In genomic region chr20:33674294-33675126, GRCh38 we compare ENCODE assay signal across 8 cellular contexts. TPM values are rescaled to one million over a fixed set of nuclear protein-coding genes. Genes with fewer than 3 reads are reported as not detected.
A peak's percentile ranks its signal among the peaks of the same experiment; 100 is the strongest.
DNase-seq lines count a peak whose midpoint lies in the region; ATAC-seq, FAIRE-seq and TF ChIP-seq lines count a peak whose summit lies in the region.

TSS of gene NECAB3 (minus strand) at chr20:33674428. CDS start at chr20:33674352, 76 bp downstream.

- H3K4me1 ChIP-seq in GM23338 (ENCODE audit: insufficient read depth) (peaks cover 19% of the 10 kb centered on the region), GM12878 (ENCODE audit: control insufficient read depth, insufficient read depth, low read length) (peaks cover 14% of the 10 kb centered on the region)

- RAD21 ChIA-PET in GM12878 (lab: Charles Lee; ENCODE audit: unreplicated experiment), result interaction anchor here (2.2 kb wide), 1 partner anchor 8 kb away, joined by 6 read pairs; the partner anchor contains the start of gene ACTL10

- TF ChIP-seq CTCF in GM23338 (conservative IDR thresholded peaks at IDR 0.05; ENCODE audit: low read depth in 2 of 2), result no peak
- no peak for TF ChIP-seq CTCF in GM12878 (IDR thresholded peaks at IDR 0.05 in 2 of 3, conservative IDR thresholded peaks at IDR 0.05 in 1 of 3; ENCODE audit: control insufficient read depth in 2 of 3, extremely low read depth in 1 of 3, insufficient read depth in 1 of 3, low read depth in 3 of 3, low read length in 3 of 3)

- WGBS in GM12878 (ENCODE audit: insufficient coverage, insufficient replicate concordance, low lambda C conversion rate, missing lambda C conversion rate), result 17% methylated on average over 68 of the region's 73 CpGs

- H3K9me2 ChIP-seq in GM23338 (ENCODE audit: insufficient read depth), result no peaks in the 10 kb centered on the region

- SMC1A ChIA-PET in GM12878 (lab: Charles Lee; ENCODE audit: uncharacterized antibody, unreplicated experiment), result interaction anchor here (1.4 kb wide), 1 partner anchor 14 kb away, joined by 5 read pairs; no protein-coding TSS in a partner anchor

- H3K36me3 Mint-ChIP-seq in GM23338 (ENCODE audit: low read depth), result peaks cover 54% of the 10 kb centered on the region

- H3K4me2 ChIP-seq in GM23338 (peak within 1 kb of the TSS; percentile 99), GM12878 (ENCODE audit: control insufficient read depth, insufficient read depth) (peak within 1 kb of the TSS; percentile 64)

- no peak for FAIRE-seq in GM12878 (lab: Jason Lieb, UNC)

- no peak for TF ChIP-seq RAD21 in GM12878 (IDR thresholded peaks at IDR 0.05; ENCODE audit: insufficient read depth, low read depth, low read length)

- peak within 1 kb of the TSS; percentile 97 for H2AFZ ChIP-seq in GM23338
- H2AFZ ChIP-seq in GM12878 (ENCODE audit: control insufficient read depth, low read depth, low read length), result peak within 1 kb of the TSS; percentile 82

- POLR2A ChIA-PET in GM12878 (lab: Charles Lee), result no interaction called here

- peak within 1 kb of the TSS; percentile 78 for H3K4me3 ChIP-seq in GM23338
- H3K4me3 ChIP-seq in GM12878, result peak within 1 kb of the TSS; percentile 79

- peak; percentile 81 for ATAC-seq in GM23338
- peak; percentile 90 for ATAC-seq in GM12878
- no peak for ATAC-seq in GM21367 (IDR thresholded peaks at IDR 0.05; ENCODE audit: unreplicated experiment)

- CTCF ChIA-PET in GM12878 (lab: Yijun Ruan, JAX), result interaction anchor here (0.7 to 0.8 kb wide), 2 partner anchors 8 to 217 kb away, joined by 3 read pairs; partner anchors contain the start of gene ACTL10

- H4K20me1 ChIP-seq in GM23338 (replicated peaks; ENCODE audit: insufficient read depth), result peaks cover 6% of the 10 kb centered on the region; the same call in 1 of the 2 replicates
- H4K20me1 ChIP-seq in GM12878 (ENCODE audit: control insufficient read depth, insufficient read depth), result no peaks in the 10 kb centered on the region

- peaks cover 15% of the 10 kb centered on the region; the same call in 1 of the 2 replicates for H3F3A ChIP-seq in GM23338 (replicated peaks; ENCODE audit: low read depth)

- peak within 1 kb of the TSS; percentile 52 for H3K27ac ChIP-seq in GM23338 (ENCODE audit: low read depth)
- H3K27ac ChIP-seq in GM12878 (ENCODE audit: control insufficient read depth, insufficient read depth), result peak within 1 kb of the TSS; percentile 46; the same call in 1 of the 2 replicates

- H3K36me3 ChIP-seq in GM23338 (ENCODE audit: insufficient read depth) (peaks cover 4% of the 10 kb centered on the region), GM12878 (ENCODE audit: control insufficient read depth in 2 of 2, insufficient read depth in 2 of 2, low read length in 1 of 2) (peaks cover 0 to 1% of the 10 kb centered on the region in 2 experiments; a peak in 3 of 4 replicates)

- H3K79me2 ChIP-seq in GM23338 (replicated peaks; ENCODE audit: insufficient read depth), result no peaks in the 10 kb centered on the region; the same call in 1 of the 2 replicates
- H3K79me2 ChIP-seq in GM12878 (ENCODE audit: control insufficient read depth, insufficient read depth, low read length), result no peaks in the 10 kb centered on the region

- H3K27me3 Mint-ChIP-seq in GM23338 (ENCODE audit: insufficient read depth, low read depth, poor library complexity), result peaks cover 24% of the 10 kb centered on the region

- H3K9me3 ChIP-seq in GM12878 (replicated peaks; ENCODE audit: control insufficient read depth, insufficient read depth, low read length), result no peaks in the 10 kb centered on the region

- peaks cover 33% of the 10 kb centered on the region for H3K4me1 Mint-ChIP-seq in GM23338

- peak within 1 kb of the TSS; percentile 50 for H3K27ac Mint-ChIP-seq in GM23338

- H3K4me3 Mint-ChIP-seq in GM23338, result peak within 1 kb of the TSS; percentile 89

- intact Hi-C loops in T-helper 1 cell treated with Interleukin-12 subunit alpha and Interleukin-12 subunit beta and Interleukin-4 antibody, amounts not matched to agents 30 ng/mL and 1 ng/mL, for 36 hours (cut with micrococcal nuclease), result loop anchor here (1.0 kb wide), 4 partner anchors 8 to 46 kb away; partner anchors contain the start of genes ACTL10, E2F1 and PXMP4
- intact Hi-C loops in GM12878 (cut with micrococcal nuclease; ENCODE audit: unreplicated experiment), result no loop called here

- DNase-seq in Daoy (ENCODE audit: low read depth) (peak; percentile 83), GM23338 (ENCODE audit: low spot score) (peak; percentile 84), NCI-H1092 treated with DMSO at 0.1 percent for 48 hours (lab: John Stamatoyannopoulos, UW) (peak; percentile 77), GM12878 (ENCODE audit: low read depth, low spot score) (no peak), hypothalamus (lab: John Stamatoyannopoulos, UW) (peak in 50 of 51 donors; percentile 13 to 90 (median 70)), putamen (ENCODE audit: low spot score) (peak; percentile 85)

- no peaks in the 10 kb centered on the region for H3K27me3 ChIP-seq in GM23338 (ENCODE audit: insufficient read depth)
- no peaks in the 10 kb centered on the region for H3K27me3 ChIP-seq in GM12878 (replicated peaks in 1 of 2; ENCODE audit: control insufficient read depth in 2 of 2, insufficient read depth in 2 of 2, low read length in 1 of 2)

- H3K9me3 Mint-ChIP-seq in GM23338, result no peaks in the 10 kb centered on the region; the same call in 2 of the 3 replicates

- TF ChIP-seq EP300 in GM12878 (IDR thresholded peaks at IDR 0.05; ENCODE audit: borderline replicate concordance in 1 of 2, control insufficient read depth in 1 of 2, low read depth in 2 of 2, low read length in 2 of 2), result no peak

- H3K9ac ChIP-seq in GM12878 (ENCODE audit: control insufficient read depth, insufficient read depth, low read length), result peak within 1 kb of the TSS; percentile 61

- TF ChIP-seq POLR2A in GM12878 (IDR thresholded peaks at IDR 0.05; ENCODE audit: low read depth, low read length), result peak; percentile 56

- in situ Hi-C loops in GM12878 (cut with MboI), result no loop called here

- BruUV-seq in GM12878 (replicated peaks; lab: Mats Ljungman, UMichigan), result no TSS peak

TF ChIP-seq in GM23338, 12 proteins besides CTCF, POLR2A, EP300 and RAD21 (continues in another document):
- TF ChIP-seq ZNF331 (CRISPR knock-in tag; IDR thresholded peaks at IDR 0.05; ENCODE audit: low read depth) (no peak), EZH2 (IDR thresholded peaks at IDR 0.05; ENCODE audit: low read depth, unreplicated experiment) (no peak)

TF ChIP-seq in GM12878, 131 proteins besides CTCF, POLR2A, EP300 and RAD21 (continues in another document):
- TF ChIP-seq ZNF622 (IDR thresholded peaks at IDR 0.05), result no peak
- TF ChIP-seq MXI1 (IDR thresholded peaks at IDR 0.05; ENCODE audit: low read depth, low read length), result no peak
- no peak for TF ChIP-seq IRF5 (IDR thresholded peaks at IDR 0.05; ENCODE audit: borderline replicate concordance)
- TF ChIP-seq EZH2 (IDR thresholded peaks at IDR 0.05; ENCODE audit: borderline replicate concordance, control insufficient read depth, low read depth, low read length), result no peak
- TF ChIP-seq LARP7 (IDR thresholded peaks at IDR 0.05), result 0 out of 2 replicates have a peak, but pooled peaks have one; percentile 32

RNA-seq across cellular contexts. Expression of gene NECAB3, which starts in this region (rescaled TPM):
- 11.5 and 17.3 TPM in 2 replicates for total RNA-seq in Daoy (2014; rRNA removed; shearing (Covaris generic))
- total RNA-seq in GM23338 (2014; rRNA removed; shearing (Covaris generic)), result 28.4 TPM in 2 replicates
- polyA plus RNA-seq in GM23338 (2016; fragmentation: Nextera tagmentation; extraction: Ambion mirVana) (8.5 and 13.4 TPM in 2 replicates), GM12878 (2011; rRNA removed) (2.1 and 3.6 TPM in 2 replicates), GM12878 (2014; fragmentation: Illumina TruSeq; extraction: Trizol) (3.4 and 4.6 TPM in 2 replicates), GM12878 (2014; fragmentation: Nextera tagmentation; extraction: Ambion mirVana) (1 to 10 TPM in 1 of 2 experiments, under 1 TPM in 1; 0.21 to 1.3 TPM), GM12878 (2014; rRNA removed) (14.5 and 17.0 TPM in 2 replicates), GM12878 (2016; fragmentation: Nextera tagmentation; extraction: Ambion mirVana) (1 to 10 TPM; 7.0 to 8.5 TPM)
- 54.1 and 56.6 TPM in 2 replicates for total RNA-seq in T-helper 1 cell treated with Interleukin-12 subunit alpha and Interleukin-12 subunit beta and Interleukin-4 antibody, amounts not matched to agents 30 ng/mL and 1 ng/mL, for 36 hours
- total RNA-seq in GM12878 (2013; cell fraction: nucleolus; rRNA removed), result 19.3 and 24.9 TPM in 2 replicates
- total RNA-seq in GM12878 (2014; rRNA removed) (14.3 and 15.6 TPM in 2 replicates), GM12878 (2014; rRNA removed; fragmentation: Illumina TruSeq; extraction: Trizol) (7.3 and 7.6 TPM in 2 replicates), GM12878 (2021) (13.6 and 14.2 TPM in 2 replicates)
- polyA plus RNA-seq in GM12878 (2011; ENCODE audit: low read depth), result 1.4 TPM
- polyA plus RNA-seq in GM12878 (2011; cell fraction: cytosol; rRNA removed), result 5.9 and 8.1 TPM in 2 replicates
- polyA plus RNA-seq in GM12878 (2011; cell fraction: nucleus; rRNA removed), result 30.0 and 35.4 TPM in 2 replicates
- polyA plus RNA-seq in GM12878 (2012), result 5.9 and 6.9 TPM in 2 replicates
- 2.5 and 8.5 TPM in 2 replicates for polyA minus RNA-seq in GM12878 (2011; rRNA and poly(A)+ RNA removed)
- polyA minus RNA-seq in GM12878 (2011; cell fraction: cytosol; rRNA and poly(A)+ RNA removed), result 3.2 and 5.5 TPM in 2 replicates
- polyA minus RNA-seq in GM12878 (2011; cell fraction: nucleus; rRNA and poly(A)+ RNA removed), result 8.0 and 9.9 TPM in 2 replicates
